1 cellular context compared by ENCODE assay signal in genomic region chr3:102258666-102259227, GRCh38.
TF ChIP-seq lines count a peak whose summit lies in the region.

No MANE protein-coding gene starts in this region.

TF ChIP-seq in GM12878, 131 proteins besides CTCF, POLR2A, EP300 and RAD21 (continued from another document):
- TF ChIP-seq KDM1A (IDR thresholded peaks at IDR 0.05; ENCODE audit: borderline replicate concordance), result no peak
- no peak for TF ChIP-seq RUNX3 (IDR thresholded peaks at IDR 0.05; ENCODE audit: low read length)
